8 cellular contexts compared by ENCODE assay signal in the genomic region with DNA sequence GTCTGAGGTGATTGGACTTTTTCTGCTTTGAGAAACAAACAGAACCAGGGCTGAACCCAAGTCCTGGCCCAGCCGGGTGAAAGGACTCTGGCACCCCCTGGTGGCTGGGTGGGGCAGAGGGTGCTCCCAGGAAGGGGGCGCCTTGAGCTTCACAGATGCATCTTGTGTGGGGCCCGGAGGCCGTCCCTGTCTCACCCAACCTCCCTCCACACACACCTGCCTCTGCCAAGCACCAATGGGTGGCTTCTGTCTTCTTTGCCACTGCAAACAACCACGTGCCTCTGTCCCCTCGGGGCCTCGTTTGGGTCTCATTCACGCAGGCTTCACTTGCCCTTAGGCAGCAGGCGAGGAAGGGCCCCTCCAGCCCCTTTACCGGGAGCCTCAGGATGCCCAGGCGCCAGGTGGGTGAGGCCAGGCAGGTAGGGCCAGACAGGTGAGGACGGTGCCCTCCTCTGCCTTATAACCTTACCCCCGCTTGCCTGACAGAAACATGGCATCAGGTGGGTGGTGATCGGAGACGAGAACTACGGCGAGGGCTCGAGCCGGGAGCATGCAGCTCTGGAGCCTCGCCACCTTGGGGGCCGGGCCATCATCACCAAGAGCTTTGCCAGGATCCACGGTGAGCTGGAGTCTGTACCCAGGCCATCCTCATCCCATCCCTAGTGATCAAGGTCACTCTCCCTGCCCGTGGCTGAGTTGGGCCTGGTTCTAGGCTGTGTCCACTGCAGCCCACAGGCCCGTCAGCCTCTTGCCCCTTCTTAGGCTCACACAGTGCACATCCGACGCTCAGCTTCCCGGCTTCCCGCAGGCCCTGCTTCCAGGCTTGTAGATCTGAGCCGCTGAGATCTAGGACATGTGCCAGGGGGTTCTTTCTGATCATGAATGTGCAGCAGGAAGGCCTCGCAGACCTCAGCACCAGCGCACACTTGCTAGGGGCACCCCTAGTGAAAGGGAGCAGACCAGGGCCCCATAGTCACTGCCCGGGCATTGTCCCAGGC. TPM values are rescaled to one million over a fixed set of nuclear protein-coding genes. Genes with fewer than 3 reads are reported as not detected.
DNase-seq lines count a peak whose midpoint lies in the region; ATAC-seq, FAIRE-seq and TF ChIP-seq lines count a peak whose summit lies in the region.

No MANE protein-coding gene starts in this region.

- H3K9ac ChIP-seq in BLaER1, result peak overlapping the region; percentile 24; the same call in 1 of the 2 replicates

- peak overlapping the region; percentile 44 for H3K27ac ChIP-seq in BLaER1
- H3K27ac ChIP-seq in caudate nucleus (ENCODE audit: low read depth, low read length), result peak overlapping the region; percentile 68
- H3K27ac ChIP-seq in lower lobe of right lung, result peak overlapping the region; percentile 28

- H3K4me3 ChIP-seq in BLaER1, result no peak overlapping the region
- no peak overlapping the region for H3K4me3 ChIP-seq in lower lobe of right lung

- peaks cover 83% of the 10 kb centered on the region for H4K20me1 ChIP-seq in BLaER1

- peaks cover 98% of the 10 kb centered on the region for H3K36me3 ChIP-seq in BLaER1
- H3K36me3 ChIP-seq in lower lobe of right lung, result peaks cover 96% of the 10 kb centered on the region

- H3K9me3 ChIP-seq in BLaER1, result no peaks in the 10 kb centered on the region
- H3K9me3 ChIP-seq in lower lobe of right lung, result no peaks in the 10 kb centered on the region

- H3K4me2 ChIP-seq in BLaER1, result peak overlapping the region; percentile 22

- peak; percentile 81 for TF ChIP-seq CTCF in lower lobe of right lung (IDR thresholded peaks at IDR 0.05)

- peak; percentile 52 for DNase-seq in HTR-8/SVneo (ENCODE audit: insufficient read length, low spot score)
- peak in 43 of 61 donors; percentile 17 to 63 (median 44) for DNase-seq in caudate nucleus (lab: John Stamatoyannopoulos, UW)
- peak; percentile 67 for DNase-seq in lower lobe of right lung
- peak; percentile 32 for DNase-seq in stimulated activated CD8-positive, alpha-beta memory T cell treated with anti-CD3 and anti-CD28 coated beads, Interleukin-15, amount 100 ng/mL, for 48 hours (ENCODE audit: low read depth in 2 of 2)

- intact Hi-C loops in lower lobe of right lung (cut with DNase I), result no loop called here

- no peaks in the 10 kb centered on the region for H3K27me3 ChIP-seq in BLaER1
- no peaks in the 10 kb centered on the region for H3K27me3 ChIP-seq in lower lobe of right lung (ENCODE audit: low read depth)

- H3K4me1 ChIP-seq in BLaER1 (peaks cover 49% of the 10 kb centered on the region), lower lobe of right lung (peaks cover 37% of the 10 kb centered on the region)

- FAIRE-seq in HTR-8/SVneo (lab: Jason Lieb, UNC), result peak; percentile 33

- peak; percentile 47 to 68 for ATAC-seq in activated CD4-positive, CD25-positive, alpha-beta regulatory T cell treated with anti-CD3 and anti-CD28 coated beads, Interleukin-2, amount 50 U/mL, for 24 hours
- ATAC-seq in lower lobe of right lung (peak; percentile 31 to 40), GM19467 (IDR thresholded peaks at IDR 0.05; ENCODE audit: unreplicated experiment) (no peak), GM18867 (IDR thresholded peaks at IDR 0.05; ENCODE audit: unreplicated experiment) (no peak)

RNA-seq across cellular contexts. Expression of a gene that starts 17.2 kb away (rescaled TPM):
- total RNA-seq in lower lobe of right lung, result 39.0 TPM

RNA-seq across cellular contexts. Expression of a gene that starts 33.7 kb away (rescaled TPM):
- total RNA-seq in lower lobe of right lung, result 2.4 TPM

RNA-seq across cellular contexts. Expression of a gene that starts 58.2 kb away (rescaled TPM):
- total RNA-seq in lower lobe of right lung, result 77.7 TPM

RNA-seq across cellular contexts. Expression of a gene that starts 58.6 kb away (rescaled TPM):
- 31.1 TPM for total RNA-seq in lower lobe of right lung

Comparison
In these comparisons a context has a peak if more than half of its experiments do, and no peak if none do; other contexts are left out.
1. ATAC-seq: peak in activated CD4-positive, CD25-positive, alpha-beta regulatory T cell treated with anti-CD3 and anti-CD28 coated beads, Interleukin-2, amount 50 U/mL, for 24 hours (2 of 2) and lower lobe of right lung (2 of 2); none in GM19467 (single experiment) and GM18867 (single experiment).
2. Peak in every context shown above with its lines, with median percentiles within 50 percentile points of each other: H3K27ac ChIP-seq and DNase-seq.